ENCODE assay signal across 8 cellular contexts in genomic region chr1:85200367-85200869, GRCh38. TPM values are rescaled to one million over a fixed set of nuclear protein-coding genes. Genes with fewer than 3 reads are reported as not detected.
A peak's percentile ranks its signal among the peaks of the same experiment; 100 is the strongest.
DNase-seq lines count a peak whose midpoint lies in the region; ATAC-seq and TF ChIP-seq lines count a peak whose summit lies in the region.

No MANE protein-coding gene starts in this region.

- no peak overlapping the region for H3K18ac ChIP-seq in IMR-90 (ENCODE audit: low read depth, low read length)

- TSS peak; percentile 34 for BruUV-seq in IMR-90 (replicated peaks; lab: Mats Ljungman, UMichigan)

- H2BK120ac ChIP-seq in IMR-90 (ENCODE audit: low read depth, low read length) = 0 out of 2 replicates have a peak overlapping the region, but pooled peaks have one; percentile 21

- peak; percentile 31 for ATAC-seq in GM21717 (IDR thresholded peaks at IDR 0.05; ENCODE audit: unreplicated experiment)
- ATAC-seq in IMR-90 (ENCODE audit: low read depth) = peak; percentile 19
- peak; percentile 19 to 20 for ATAC-seq in naive B cell (ENCODE audit: low read depth in 2 of 2)

- CTCF ChIA-PET in IMR-90 (lab: Yijun Ruan, JAX) = interaction anchor here (1.4 kb wide), 1 partner anchor 255 kb away, joined by 3 read pairs; no protein-coding TSS in a partner anchor

- no peaks in the 10 kb centered on the region for H3K9me3 Mint-ChIP-seq in naive B cell

- H3K4me1 ChIP-seq in IMR-90 (ENCODE audit: control insufficient read depth, insufficient read depth, low read length) (peaks cover 7% of the 10 kb centered on the region), testis (no peaks in the 10 kb centered on the region)

- H4K5ac ChIP-seq in IMR-90 (ENCODE audit: low read depth, low read length) = no peak overlapping the region

- no peak for TF ChIP-seq RAD21 in IMR-90 (IDR thresholded peaks at IDR 0.05; ENCODE audit: low read length)

- POLR2A ChIA-PET in IMR-90 (lab: Charles Lee; ENCODE audit: unreplicated experiment) = no interaction called here

- peak overlapping the region; percentile 80 for H3K9ac ChIP-seq in IMR-90 (ENCODE audit: low read depth, low read length)

- TF ChIP-seq POLR2A in IMR-90 (IDR thresholded peaks at IDR 0.05; ENCODE audit: low read depth, low read length) (no peak), testis (IDR thresholded peaks at IDR 0.05) (no peak)

- peak overlapping the region; percentile 83 for H3K4me2 ChIP-seq in IMR-90 (ENCODE audit: low read depth, low read length)

- no peaks in the 10 kb centered on the region for H3K9me1 ChIP-seq in IMR-90 (ENCODE audit: insufficient read depth, low read length)

- H3K27ac Mint-ChIP-seq in naive B cell = no peak overlapping the region

- H3K27me3 Mint-ChIP-seq in naive B cell = peaks cover 8 to 38% (median 29%) of the 10 kb centered on the region in 3 donors

- H3K4me1 Mint-ChIP-seq in naive B cell = peaks cover 10 to 17% (median 12%) of the 10 kb centered on the region in 3 donors

- peak overlapping the region; percentile 26 for H3K27ac ChIP-seq in IMR-90 (ENCODE audit: insufficient read depth, low read length)
- H3K27ac ChIP-seq in testis = peak overlapping the region; percentile 86 to 90

- H2BK20ac ChIP-seq in IMR-90 (ENCODE audit: low read depth, low read length) = no peak overlapping the region

- peak overlapping the region; percentile 94 for H3K23ac ChIP-seq in IMR-90 (ENCODE audit: low read depth, low read length)

- H2AK5ac ChIP-seq in IMR-90 (ENCODE audit: low read depth, low read length) = peak overlapping the region; percentile 36

- peak overlapping the region; percentile 97 for H2AFZ ChIP-seq in IMR-90 (replicated peaks; ENCODE audit: low read length, poor library complexity)

- H3K14ac ChIP-seq in IMR-90 (replicated peaks; ENCODE audit: low read depth, low read length) = peak overlapping the region; percentile 48

- intact Hi-C loops in IMR-90 (cut with micrococcal nuclease) (loop anchor here (2.0 kb wide), 1 partner anchor 58 kb away; the partner anchor contains the start of gene C1orf52), testis (cut with DNase I; ENCODE audit: low total_unique reads) (no loop called here)

- H3K36me3 Mint-ChIP-seq in naive B cell = no peaks in the 10 kb centered on the region

- no peak for DNase-seq in GM06990 (ENCODE audit: extremely low read depth, insufficient read length)
- no peak for DNase-seq in IMR-90
- DNase-seq in activated CD4-positive, alpha-beta T cell treated with anti-CD3 and anti-CD28 coated beads for 24 hours (ENCODE audit: low read depth in 2 of 2) = peak; percentile 11 to 18
- peak; percentile 20 for DNase-seq in epithelial cell of esophagus (ENCODE audit: low read depth)
- DNase-seq in naive B cell = no peak
- DNase-seq in testis = peak; percentile 45
- DNase-seq in NCI-H69 (lab: John Stamatoyannopoulos, UW) = no peak

- H3K79me1 ChIP-seq in IMR-90 (ENCODE audit: low read depth in 1 of 2, low read length in 2 of 2) = peaks cover 6 to 19% of the 10 kb centered on the region in 2 experiments

- 0% methylated on average over 30 of the region's 45 CpGs; no CpG with 5 or more reads in 1 of the 2 experiments for WGBS in IMR-90 (ENCODE audit: extremely low coverage in 2 of 2, insufficient read length in 1 of 2), 2 experiments
- 0 to 1% methylated on average over 4 to 22 of the region's 45 CpGs for WGBS in testis, 2 donors

- peak overlapping the region; percentile 24; the same call in 1 of the 2 replicates for H3K4ac ChIP-seq in IMR-90 (ENCODE audit: low read depth, low read length)

- peak overlapping the region; percentile 82 for H3K4me3 ChIP-seq in GM06990 (replicated peaks; ENCODE audit: low read depth, low read length)
- peak overlapping the region; percentile 73 for H3K4me3 ChIP-seq in IMR-90 (ENCODE audit: insufficient read depth, low read depth, low read length)
- peak overlapping the region; percentile 76 for H3K4me3 ChIP-seq in epithelial cell of esophagus (ENCODE audit: low read length)
- peak overlapping the region; percentile 73 to 94 for H3K4me3 ChIP-seq in testis

- no peak overlapping the region for H2BK5ac ChIP-seq in IMR-90 (ENCODE audit: low read depth, low read length, poor library complexity, severe bottlenecking)

- H2BK15ac ChIP-seq in IMR-90 (ENCODE audit: low read depth, low read length) = no peak overlapping the region

- H3K4me3 Mint-ChIP-seq in naive B cell = peak overlapping the region; percentile 53 to 93 (median 84)

- H3K36me3 ChIP-seq in GM06990 (ENCODE audit: control insufficient read depth, insufficient read depth, low read length) = no peaks in the 10 kb centered on the region
- H3K36me3 ChIP-seq in IMR-90 (ENCODE audit: control insufficient read depth, insufficient read depth, low read length) = no peaks in the 10 kb centered on the region
- H3K36me3 ChIP-seq in testis (ENCODE audit: low read depth, missing control alignments) = no peaks in the 10 kb centered on the region

- H4K8ac ChIP-seq in IMR-90 (ENCODE audit: low read depth in 2 of 2, low read length in 2 of 2) = no peak overlapping the region

- dilution Hi-C loops in IMR-90 (cut with HindIII; ENCODE audit: low sequenced_read_pairs, unreplicated experiment) = no loop called here

- H3K9me3 ChIP-seq in IMR-90 (ENCODE audit: control insufficient read depth, insufficient read depth, low read length) (no peaks in the 10 kb centered on the region), testis (no peaks in the 10 kb centered on the region)

- H3K27me3 ChIP-seq in GM06990 (replicated peaks; ENCODE audit: control insufficient read depth, insufficient read depth, low read length) = no peaks in the 10 kb centered on the region
- no peaks in the 10 kb centered on the region for H3K27me3 ChIP-seq in IMR-90 (ENCODE audit: control insufficient read depth, insufficient read depth, low read length)
- no peaks in the 10 kb centered on the region for H3K27me3 ChIP-seq in testis

- in situ Hi-C loops in IMR-90 (cut with MboI; ENCODE audit: low sequenced_read_pairs) = no loop called here

- H4K20me1 ChIP-seq in IMR-90 (ENCODE audit: insufficient read depth, low read length) = peaks cover 4% of the 10 kb centered on the region

- H2AK9ac ChIP-seq in IMR-90 (replicated peaks; ENCODE audit: low read depth, low read length, poor library complexity) = peak overlapping the region; percentile 35

- TF ChIP-seq CTCF in GM06990 (IDR thresholded peaks at IDR 0.05; ENCODE audit: insufficient read depth, low read length, poor library complexity, severe bottlenecking) (no peak), IMR-90 (conservative IDR thresholded peaks at IDR 0.05; ENCODE audit: low read depth, low read length) (no peak), epithelial cell of esophagus (IDR thresholded peaks at IDR 0.05; ENCODE audit: insufficient read depth, low read depth, low read length, missing control alignments) (no peak), testis (IDR thresholded peaks at IDR 0.05) (no peak)

- no peak overlapping the region for H3K56ac ChIP-seq in IMR-90 (ENCODE audit: extremely low read depth, insufficient read depth, low read length)

- no peak overlapping the region for H4K91ac ChIP-seq in IMR-90 (ENCODE audit: insufficient read depth, low read depth, low read length)

TF ChIP-seq in IMR-90, 13 proteins besides CTCF, POLR2A, EP300 and RAD21:
- TF ChIP-seq MXI1 (IDR thresholded peaks at IDR 0.05; ENCODE audit: borderline replicate concordance, low read depth, low read length) = peak; percentile 74; the same call in 1 of the 2 replicates
- no peak for TF ChIP-seq MAZ (IDR thresholded peaks at IDR 0.05; ENCODE audit: borderline replicate concordance, low read depth, low read length)

RNA-seq across cellular contexts. Expression of gene SYDE2, which starts 0.4 kb away (rescaled TPM):
- 10.0 and 11.7 TPM in 2 replicates for total RNA-seq in IMR-90 (2012; rRNA removed)
- 1.7 and 1.8 TPM in 2 replicates for polyA plus RNA-seq in IMR-90 (2012; rRNA removed)
- polyA plus RNA-seq in IMR-90 (2012; cell fraction: cytosol; rRNA removed) = 0.53 and 0.58 TPM in 2 replicates
- 1.1 and 2.6 TPM in 2 replicates for polyA plus RNA-seq in IMR-90 (2012; cell fraction: nucleus; rRNA removed; ENCODE audit: low replicate concordance)
- under 1 TPM in 5 of 6 donors, not detected in 1; 0.18 to 0.70 (median 0.36) TPM for polyA plus RNA-seq in naive B cell (ENCODE audit: low read depth in 6 of 6)
- 10 to 100 TPM in 1 of 2 donors, 1 to 10 TPM in 1; 8.8 to 10.2 TPM for total RNA-seq in testis
- 3.7 TPM for polyA plus RNA-seq in testis (ENCODE audit: insufficient read depth, low read depth, low replicate concordance)

RNA-seq across cellular contexts. Expression of gene C1orf52, which starts 59.0 kb away (rescaled TPM):
- 16.3 and 23.1 TPM in 2 replicates for total RNA-seq in IMR-90 (2012; rRNA removed)
- polyA plus RNA-seq in IMR-90 (2012; rRNA removed) = 31.3 and 33.5 TPM in 2 replicates
- 22.6 and 25.9 TPM in 2 replicates for polyA plus RNA-seq in IMR-90 (2012; cell fraction: cytosol; rRNA removed)
- polyA plus RNA-seq in IMR-90 (2012; cell fraction: nucleus; rRNA removed; ENCODE audit: low replicate concordance) = 36.7 and 40.2 TPM in 2 replicates
- 10 to 100 TPM; 23.3 to 33.6 (median 27.0) TPM for polyA plus RNA-seq in naive B cell (ENCODE audit: low read depth in 6 of 6)
- total RNA-seq in testis = 10 to 100 TPM; 34.0 to 40.3 TPM
- polyA plus RNA-seq in testis (ENCODE audit: insufficient read depth, low read depth, low replicate concordance) = 37.9 TPM

Comparison
In these comparisons a context has a peak if more than half of its experiments do, and no peak if none do; other contexts are left out.
1. DNase-seq: peak in activated CD4-positive, alpha-beta T cell treated with anti-CD3 and anti-CD28 coated beads for 24 hours (2 of 2), epithelial cell of esophagus (single experiment) and testis (single experiment); none in GM06990 (single experiment), IMR-90 (single experiment), naive B cell (single experiment) and NCI-H69 (single experiment).
2. Peak in every context shown above with its lines, with median percentiles within 50 percentile points of each other: H3K4me3 ChIP-seq and ATAC-seq.